ENCODE assay signal across 9 cellular contexts in genomic region chr1:54944610-54945392, GRCh38. TPM values are rescaled to one million over a fixed set of nuclear protein-coding genes. Genes with fewer than 3 reads are reported as not detected.
A peak's percentile ranks its signal among the peaks of the same experiment; 100 is the strongest.
DNase-seq lines count a peak whose midpoint lies in the region; TF ChIP-seq lines count a peak whose summit lies in the region.
"Had no signal": no experiment of that assay in that cellular context is flagged by ENCODE, and none has a peak within 500 bp of the region (broad histone marks: within the 10 kb centered on the region; RNA-seq: fewer than 3 reads in every experiment).

No MANE protein-coding gene starts in this region.

- H3K4me2 ChIP-seq in OCI-LY3 (ENCODE audit: low read length) = peak overlapping the region; percentile 81

- no peaks in the 10 kb centered on the region for H3K36me3 ChIP-seq in OCI-LY3 (replicated peaks; ENCODE audit: low read depth, low read length)
- H3K36me3 ChIP-seq in esophagus (ENCODE audit: control insufficient read depth in 2 of 2, insufficient read depth in 2 of 2, low read length in 1 of 2) = no peaks in the 10 kb centered on the region

- no peaks in the 10 kb centered on the region for H4K20me1 ChIP-seq in OCI-LY3 (ENCODE audit: insufficient read depth, low read length)

- H3K27ac ChIP-seq in OCI-LY3 (ENCODE audit: low read length) = no peak overlapping the region
- peak overlapping the region; percentile 57 to 85 for H3K27ac ChIP-seq in esophagus (ENCODE audit: low read depth in 2 of 2, low read length in 1 of 2)

- no peaks in the 10 kb centered on the region for H3K79me2 ChIP-seq in OCI-LY3 (ENCODE audit: low read length)

- H3K9me3 ChIP-seq in OCI-LY3 (ENCODE audit: insufficient read depth, low read length) = no peaks in the 10 kb centered on the region
- H3K9me3 ChIP-seq in esophagus (ENCODE audit: control insufficient read depth in 2 of 2, insufficient read depth in 1 of 2, low read depth in 1 of 2, low read length in 1 of 2) = no peaks in the 10 kb centered on the region

- WGBS in esophagus, 2 donors = 34 to 39% methylated on average over 9 of the region's 9 CpGs

- peak; percentile 42 for DNase-seq in activated gamma-delta T cell treated with Interleukin-2 at 50 U/mL for 16 hours
- DNase-seq in activated gamma-delta T cell (lab: John Stamatoyannopoulos, UW) = no peak
- DNase-seq in HuH-7.5 (ENCODE audit: low spot score) = peak; percentile 38
- DNase-seq in activated T-cell treated with anti-CD3 and anti-CD28 coated beads for 4 hours = peak; percentile 36
- peak; percentile 86 for DNase-seq in myocyte (ENCODE audit: low read depth)
- DNase-seq in stimulated activated CD8-positive, alpha-beta memory T cell treated with anti-CD3 and anti-CD28 coated beads, Interleukin-7, amount 100 ng/mL, for 4 hours (ENCODE audit: low read depth in 2 of 2) = peak; percentile 15 to 45

- H2AFZ ChIP-seq in OCI-LY3 (ENCODE audit: low read depth, low read length) = peak overlapping the region; percentile 90

- peaks cover 4% of the 10 kb centered on the region for H3K27me3 ChIP-seq in OCI-LY3 (ENCODE audit: low read depth, low read length)
- H3K27me3 ChIP-seq in esophagus (ENCODE audit: control insufficient read depth in 1 of 2, insufficient read depth in 2 of 2, low read length in 2 of 2) = no peaks in the 10 kb centered on the region

- H3K4me1 ChIP-seq in OCI-LY3 (ENCODE audit: low read length) (peaks cover 10% of the 10 kb centered on the region), esophagus (ENCODE audit: control insufficient read depth in 2 of 2, insufficient read depth in 2 of 2, low read length in 1 of 2) (peaks cover 0 to 8% of the 10 kb centered on the region in 2 donors)

- H3K4me3 ChIP-seq in OCI-LY3 (ENCODE audit: low read length) (peak overlapping the region; percentile 71), esophagus (ENCODE audit: low read depth in 1 of 2, low read length in 2 of 2) (no peak overlapping the region)

- peak overlapping the region; percentile 45 for H3K9ac ChIP-seq in OCI-LY3 (ENCODE audit: low read length)

- peak; percentile 77 for TF ChIP-seq CTCF in OCI-LY3 (IDR thresholded peaks at IDR 0.05; ENCODE audit: low read depth, low read length)

RNA-seq across cellular contexts. Expression of gene TMEM61, which starts 35.6 kb away (rescaled TPM):
- polyA plus RNA-seq in esophagus = 1 to 10 TPM in 1 of 2 donors, under 1 TPM in 1; 0.84 to 1.2 TPM
- total RNA-seq in myocyte = not detected in 2 replicates
- polyA plus RNA-seq in myocyte (2012) = not detected
- total RNA-seq: temporal lobe had no signal

RNA-seq across cellular contexts. Expression of gene BSND, which starts 53.9 kb away (rescaled TPM):
- not detected for polyA plus RNA-seq in esophagus
- not detected in 2 replicates for total RNA-seq in myocyte
- 0.01 TPM for polyA plus RNA-seq in myocyte (2012)
- total RNA-seq: temporal lobe had no signal

RNA-seq across cellular contexts. Expression of gene DHCR24, which starts 57.8 kb away (rescaled TPM):
- polyA plus RNA-seq in esophagus = 100 to 1,000 TPM; 121 to 196 TPM
- 39.2 and 44.5 TPM in 2 replicates for total RNA-seq in myocyte
- polyA plus RNA-seq in myocyte (2012) = 80.0 TPM
